ENCODE assay signal across 15 cellular contexts in the genomic region with DNA sequence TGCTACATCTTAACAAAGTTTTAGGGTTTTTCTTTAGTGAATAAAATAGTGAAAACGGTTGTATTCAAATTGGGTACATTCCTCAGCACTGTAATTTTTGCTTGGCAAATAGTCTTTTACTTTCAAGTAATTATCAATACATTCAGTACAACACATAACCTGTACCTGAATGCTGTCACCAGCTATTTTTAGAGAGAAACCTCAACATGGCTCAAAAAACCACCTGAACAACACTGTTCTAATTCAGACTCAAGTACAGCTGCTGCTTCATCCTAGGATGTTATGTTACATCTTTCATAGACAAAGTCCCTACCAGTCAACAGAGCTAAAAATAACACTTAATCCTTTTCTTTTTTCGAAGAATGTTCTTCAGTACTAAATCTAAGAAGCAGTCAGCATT. TPM values are rescaled to one million over a fixed set of nuclear protein-coding genes. Genes with fewer than 3 reads are reported as not detected.
DNase-seq lines count a peak whose midpoint lies in the region; ATAC-seq lines count a peak whose summit lies in the region.
"Had no signal": no experiment of that assay in that cellular context is flagged by ENCODE, and none has a peak within 500 bp of the region (broad histone marks: within the 10 kb centered on the region; RNA-seq: fewer than 3 reads in every experiment).

No MANE protein-coding gene starts in this region.

- H3K27ac Mint-ChIP-seq in immature natural killer cell = peak overlapping the region in 4 of 6 donors; percentile 35 to 94 (median 80)
- H3K27ac Mint-ChIP-seq: activated T-helper 1 cell treated with anti-CD3 and anti-CD28 coated beads, Interleukin-12 subunit alpha, Interleukin-12 subunit beta, Interleukin-2, Interleukin-4 antibody, amounts not matched to agents 30 ng/mL and 10 ng/mL and 1 ng/mL, durations not matched to agents 14 hours and 24 hours and 36 hours; type B pancreatic cell had no signal

- DNase-seq in activated CD4-positive, CD25-positive, alpha-beta regulatory T cell (lab: John Stamatoyannopoulos, UW) = no peak
- no peak for DNase-seq in immature natural killer cell
- DNase-seq in cerebellum (ENCODE audit: low spot score) = no peak
- no peak for DNase-seq in NCI-H510A (lab: John Stamatoyannopoulos, UW)
- no peak for DNase-seq in SK-N-DZ (ENCODE audit: low spot score)
- DNase-seq: brain microvascular endothelial cell; left cardiac atrium; NCI-H1105; stimulated activated CD4-positive, alpha-beta T cell treated with anti-CD3 and anti-CD28 coated beads, Interleukin-12 subunit alpha, Interleukin-12 subunit beta, amount 100 ng/mL, for 4 hours had no signal

- peaks cover 13 to 67% (median 41%) of the 10 kb centered on the region in 3 donors for H3K36me3 Mint-ChIP-seq in immature natural killer cell

- H3K27me3 Mint-ChIP-seq in immature natural killer cell (ENCODE audit: low read depth in 3 of 3) = peaks cover 0 to 2% (median 0%) of the 10 kb centered on the region in 3 donors
- H3K27me3 Mint-ChIP-seq: type B pancreatic cell had no signal

- ATAC-seq in activated CD4-positive, CD25-positive, alpha-beta regulatory T cell treated with anti-CD3 and anti-CD28 coated beads, Interleukin-2, amount 50 U/mL, for 24 hours = peak; percentile 52 to 73
- ATAC-seq in GM19351 (IDR thresholded peaks at IDR 0.05; ENCODE audit: unreplicated experiment) (peak; percentile 60), HG03108 (IDR thresholded peaks at IDR 0.05; ENCODE audit: unreplicated experiment) (peak; percentile 57)
- ATAC-seq: left cardiac atrium had no signal

- H3K4me3 Mint-ChIP-seq in immature natural killer cell = no peak overlapping the region
- H3K4me3 Mint-ChIP-seq: activated T-helper 1 cell treated with anti-CD3 and anti-CD28 coated beads, Interleukin-12 subunit alpha, Interleukin-12 subunit beta, Interleukin-2, Interleukin-4 antibody, amounts not matched to agents 30 ng/mL and 10 ng/mL and 1 ng/mL, durations not matched to agents 14 hours and 24 hours and 36 hours; neural crest cell; type B pancreatic cell had no signal

- no peaks in the 10 kb centered on the region for H3K9me3 Mint-ChIP-seq in immature natural killer cell
- H3K9me3 Mint-ChIP-seq: activated T-helper 1 cell treated with anti-CD3 and anti-CD28 coated beads, Interleukin-12 subunit alpha, Interleukin-12 subunit beta, Interleukin-2, Interleukin-4 antibody, amounts not matched to agents 30 ng/mL and 10 ng/mL and 1 ng/mL, durations not matched to agents 14 hours and 24 hours and 36 hours; neural crest cell; type B pancreatic cell had no signal

- H3K4me1 Mint-ChIP-seq in immature natural killer cell = peaks cover 6 to 15% of the 10 kb centered on the region in 2 donors
- H3K4me1 Mint-ChIP-seq: neural crest cell had no signal

RNA-seq across cellular contexts. Expression of gene PDIA6, which starts 20.6 kb away (rescaled TPM):
- polyA plus RNA-seq in immature natural killer cell = 100 to 1,000 TPM; 216 to 424 (median 229) TPM
- total RNA-seq in cerebellum = 81.5 TPM
- polyA plus RNA-seq in SK-N-DZ (2014; cell fraction: cytosol; rRNA removed) = 211 and 220 TPM in 2 replicates
- polyA plus RNA-seq in SK-N-DZ (2014; cell fraction: nucleus; rRNA removed) = 71.4 and 93.1 TPM in 2 replicates
